ENCODE assay signal across 31 cellular contexts in genomic region chr3:109165905-109166304, GRCh38. TPM values are rescaled to one million over a fixed set of nuclear protein-coding genes. Genes with fewer than 3 reads are reported as not detected.
"Had no signal": no experiment of that assay in that cellular context is flagged by ENCODE, and none has a peak within 500 bp of the region (broad histone marks: within the 10 kb centered on the region; RNA-seq: fewer than 3 reads in every experiment).

No MANE protein-coding gene starts in this region.

- H3K27me3 ChIP-seq: stomach, suprapubic skin, testis, thyroid gland, tibial artery, tibial nerve, transverse colon, upper lobe of left lung, upper lobe of right lung, uterus, vagina had no signal

- H3K9me3 ChIP-seq: stomach, testis, thoracic aorta, thyroid gland, tibial artery, transverse colon, upper lobe of left lung, upper lobe of right lung, uterus, vagina had no signal

- H3K9me3 Mint-ChIP-seq: stimulated activated effector memory CD8-positive, alpha-beta T cell treated with anti-CD3 and anti-CD28 coated beads, Interleukin-12 subunit alpha, Interleukin-12 subunit beta, amount 100 ng/mL, for 72 hours; stimulated activated memory B cell treated with anti-CD40 and anti-IgM and Interleukin-4, amounts not matched to agents 10 μg/mL and 1 μg/mL and 100 μg/mL, for 72 hours; stimulated activated naive B cell treated with anti-CD40 and anti-IgM and Interleukin-4, amounts not matched to agents 10 μg/mL and 1 μg/mL and 100 μg/mL, for 72 hours; stimulated activated naive CD8-positive, alpha-beta T cell treated with anti-CD3 and anti-CD28 coated beads, Interleukin-15, amount 100 ng/mL, for 72 hours; stimulated activated naive CD8-positive, alpha-beta T cell treated with anti-CD3 and anti-CD28 coated beads, Interleukin-15, Interleukin-2, amounts not matched to agents 100 ng/mL and 50 ng/mL, for 24 hours; type B pancreatic cell had no signal

- ATAC-seq: stimulated activated effector memory CD8-positive, alpha-beta T cell treated with anti-CD3 and anti-CD28 coated beads, Interleukin-12 subunit alpha, Interleukin-12 subunit beta, amount 100 ng/mL, for 72 hours; stimulated activated memory B cell treated with anti-CD40 and anti-IgM and Interleukin-4, amounts not matched to agents 10 μg/mL and 1 μg/mL and 100 μg/mL, for 72 hours; stimulated activated naive B cell treated with anti-CD40 and anti-IgM and Interleukin-4, amounts not matched to agents 10 μg/mL and 1 μg/mL and 100 μg/mL, for 72 hours; stimulated activated naive CD8-positive, alpha-beta T cell treated with anti-CD3 and anti-CD28 coated beads, Interleukin-15, amount 100 ng/mL, for 72 hours; upper lobe of right lung had no signal

- H3K27me3 Mint-ChIP-seq: stimulated activated memory B cell treated with anti-CD40 and anti-IgM and Interleukin-4, amounts not matched to agents 10 μg/mL and 1 μg/mL and 100 μg/mL, for 72 hours; stimulated activated naive CD8-positive, alpha-beta T cell treated with anti-CD3 and anti-CD28 coated beads, Interleukin-15, Interleukin-2, amounts not matched to agents 100 ng/mL and 50 ng/mL, for 24 hours; type B pancreatic cell had no signal

- H3K27ac Mint-ChIP-seq: stimulated activated effector memory CD8-positive, alpha-beta T cell treated with anti-CD3 and anti-CD28 coated beads, Interleukin-12 subunit alpha, Interleukin-12 subunit beta, amount 100 ng/mL, for 72 hours; stimulated activated memory B cell treated with anti-CD40 and anti-IgM and Interleukin-4, amounts not matched to agents 10 μg/mL and 1 μg/mL and 100 μg/mL, for 72 hours; stimulated activated naive B cell treated with anti-CD40 and anti-IgM and Interleukin-4, amounts not matched to agents 10 μg/mL and 1 μg/mL and 100 μg/mL, for 72 hours; stimulated activated naive CD8-positive, alpha-beta T cell treated with anti-CD3 and anti-CD28 coated beads, Interleukin-15, amount 100 ng/mL, for 72 hours; stimulated activated naive CD8-positive, alpha-beta T cell treated with anti-CD3 and anti-CD28 coated beads, Interleukin-15, Interleukin-2, amounts not matched to agents 100 ng/mL and 50 ng/mL, for 24 hours; type B pancreatic cell had no signal

- DNase-seq: stimulated activated CD4-positive, alpha-beta T cell treated with anti-CD3 and anti-CD28 coated beads, Interleukin-2, amount 100 ng/mL, for 48 hours; stimulated activated CD4-positive, alpha-beta T cell treated with anti-CD3 and anti-CD28 coated beads, Interleukin-4, amount 100 ng/mL, for 1 hour; stimulated activated CD4-positive, alpha-beta T cell treated with anti-CD3 and anti-CD28 coated beads, Interleukin-4, amount 100 ng/mL, for 24 hours; stimulated activated CD4-positive, alpha-beta T cell treated with anti-CD3 and anti-CD28 coated beads, Interleukin-4, amount 100 ng/mL, for 4 hours; stimulated activated CD8-positive, alpha-beta memory T cell treated with anti-CD3 and anti-CD28 coated beads, Interleukin-4, amount 100 ng/mL, for 48 hours; stimulated activated naive B cell treated with anti-CD40 and anti-IgM and Interleukin-4, amounts not matched to agents 10 μg/mL and 1 μg/mL and 100 μg/mL, for 72 hours; stimulated activated naive CD4-positive, alpha-beta T cell; stimulated activated naive CD4-positive, alpha-beta T cell treated with Interleukin-2 at 50 U/mL for 16 hours; stimulated activated naive CD8-positive, alpha-beta T cell treated with anti-CD3 and anti-CD28 coated beads, Interleukin-15, amount 100 ng/mL, for 72 hours; stimulated activated naive CD8-positive, alpha-beta T cell treated with anti-CD3 and anti-CD28 coated beads, Interleukin-15, Interleukin-2, amounts not matched to agents 100 U/mL and 50 U/mL, for 24 hours; stomach; substantia nigra; testis; thyroid gland; tibial artery; transverse colon; upper lobe of left lung; upper lobe of right lung; uterus had no signal

- H3K27ac ChIP-seq: stomach, suprapubic skin, testis, thoracic aorta, thyroid gland, tibial artery, tibial nerve, transverse colon, upper lobe of left lung, upper lobe of right lung, uterus, vagina had no signal

- H3K4me3 Mint-ChIP-seq: stimulated activated effector memory CD8-positive, alpha-beta T cell treated with anti-CD3 and anti-CD28 coated beads, Interleukin-12 subunit alpha, Interleukin-12 subunit beta, amount 100 ng/mL, for 72 hours; stimulated activated memory B cell treated with anti-CD40 and anti-IgM and Interleukin-4, amounts not matched to agents 10 μg/mL and 1 μg/mL and 100 μg/mL, for 72 hours; stimulated activated naive B cell treated with anti-CD40 and anti-IgM and Interleukin-4, amounts not matched to agents 10 μg/mL and 1 μg/mL and 100 μg/mL, for 72 hours; stimulated activated naive CD8-positive, alpha-beta T cell treated with anti-CD3 and anti-CD28 coated beads, Interleukin-15, amount 100 ng/mL, for 72 hours; stimulated activated naive CD8-positive, alpha-beta T cell treated with anti-CD3 and anti-CD28 coated beads, Interleukin-15, Interleukin-2, amounts not matched to agents 100 ng/mL and 50 ng/mL, for 24 hours; type B pancreatic cell had no signal

- H3K4me1 ChIP-seq: stomach, suprapubic skin, testis, tibial artery, tibial nerve, upper lobe of left lung, upper lobe of right lung, uterus, vagina had no signal

- H3K36me3 Mint-ChIP-seq: stimulated activated effector memory CD8-positive, alpha-beta T cell treated with anti-CD3 and anti-CD28 coated beads, Interleukin-12 subunit alpha, Interleukin-12 subunit beta, amount 100 ng/mL, for 72 hours; stimulated activated memory B cell treated with anti-CD40 and anti-IgM and Interleukin-4, amounts not matched to agents 10 μg/mL and 1 μg/mL and 100 μg/mL, for 72 hours; stimulated activated naive B cell treated with anti-CD40 and anti-IgM and Interleukin-4, amounts not matched to agents 10 μg/mL and 1 μg/mL and 100 μg/mL, for 72 hours; type B pancreatic cell had no signal

- H3K36me3 ChIP-seq: stomach, suprapubic skin, thoracic aorta, thyroid gland, tibial artery, tibial nerve, transverse colon, upper lobe of left lung, upper lobe of right lung, uterus, vagina had no signal

- H3K4me3 ChIP-seq: stomach, suprapubic skin, testis, thoracic aorta, thyroid gland, tibial artery, tibial nerve, transverse colon, upper lobe of left lung, upper lobe of right lung, uterus, vagina had no signal

- H3K4me1 Mint-ChIP-seq: stimulated activated effector memory CD8-positive, alpha-beta T cell treated with anti-CD3 and anti-CD28 coated beads, Interleukin-12 subunit alpha, Interleukin-12 subunit beta, amount 100 ng/mL, for 72 hours; stimulated activated memory B cell treated with anti-CD40 and anti-IgM and Interleukin-4, amounts not matched to agents 10 μg/mL and 1 μg/mL and 100 μg/mL, for 72 hours; stimulated activated naive B cell treated with anti-CD40 and anti-IgM and Interleukin-4, amounts not matched to agents 10 μg/mL and 1 μg/mL and 100 μg/mL, for 72 hours; stimulated activated naive CD8-positive, alpha-beta T cell treated with anti-CD3 and anti-CD28 coated beads, Interleukin-15, amount 100 ng/mL, for 72 hours had no signal

RNA-seq across cellular contexts. Expression of gene C3orf85, which starts 29.4 kb away (rescaled TPM):
- total RNA-seq: subcutaneous adipose tissue, suprapubic skin, temporal lobe, testis, thoracic aorta, thyroid gland, tibial nerve, upper lobe of left lung, upper lobe of right lung, ureter, urinary bladder, uterus, vagina had no signal
- polyA plus RNA-seq: stomach, urinary bladder had no signal

RNA-seq across cellular contexts. Expression of gene MORC1, which starts 48.0 kb away (rescaled TPM):
- total RNA-seq: stomach, suprapubic skin, thoracic aorta, upper lobe of right lung, ureter, uterus, vagina had no signal
- polyA plus RNA-seq: stomach had no signal
